ENCODE assay signal across 10 cellular contexts in the genomic region with DNA sequence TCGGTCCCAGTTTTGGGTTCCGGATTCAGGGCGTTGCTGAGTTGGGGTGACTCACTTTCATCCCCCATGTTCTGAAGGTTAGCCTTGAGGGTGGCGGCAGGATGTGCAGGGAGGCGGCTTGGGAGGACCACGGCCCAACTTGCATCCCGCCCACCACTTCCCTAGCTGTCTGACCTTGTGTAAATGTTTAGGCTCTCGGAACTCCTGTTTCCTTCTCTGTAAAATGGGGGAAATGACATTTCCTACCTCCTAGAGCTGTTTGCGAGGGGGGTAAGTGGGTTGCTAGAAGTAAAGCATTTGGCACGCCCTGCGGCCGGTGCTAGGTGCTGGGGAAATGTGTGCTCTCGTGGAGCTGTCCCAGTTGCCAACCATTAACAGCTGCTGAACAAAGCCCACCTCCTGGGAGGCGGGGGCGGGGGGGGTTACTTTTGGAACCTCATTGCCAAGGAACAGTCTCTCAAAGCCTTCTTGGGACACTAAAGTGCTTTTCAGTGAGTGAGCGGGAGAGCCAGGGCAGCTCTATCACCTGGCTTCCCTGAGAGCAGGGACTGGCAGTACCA. TPM values are rescaled to one million over a fixed set of nuclear protein-coding genes. Genes with fewer than 3 reads are reported as not detected.
DNase-seq lines count a peak whose midpoint lies in the region; ATAC-seq and TF ChIP-seq lines count a peak whose summit lies in the region.
"Had no signal": no experiment of that assay in that cellular context is flagged by ENCODE, and none has a peak within 500 bp of the region (broad histone marks: within the 10 kb centered on the region; RNA-seq: fewer than 3 reads in every experiment).

No MANE protein-coding gene starts in this region.

- intact Hi-C loops in lower lobe of right lung (cut with DNase I): no loop called here

- H3K27ac ChIP-seq in caudate nucleus (ENCODE audit: low read depth, low read length): peak overlapping the region; percentile 88
- peak overlapping the region; percentile 95 for H3K27ac ChIP-seq in lower lobe of right lung
- peak overlapping the region; percentile 94 for H3K27ac ChIP-seq in temporal lobe (ENCODE audit: low read depth, low read length)
- H3K27ac ChIP-seq: HL-60 had no signal

- no peaks in the 10 kb centered on the region for H3K27me3 ChIP-seq in lower lobe of right lung (ENCODE audit: low read depth)

- H3K36me3 ChIP-seq in lower lobe of right lung: peaks cover 41% of the 10 kb centered on the region

- H3K4me1 ChIP-seq in lower lobe of right lung: peaks cover 91% of the 10 kb centered on the region

- no peak for TF ChIP-seq CTCF in lower lobe of right lung (IDR thresholded peaks at IDR 0.05)

- H3K4me3 ChIP-seq in lower lobe of right lung: peak overlapping the region; percentile 61

- no peaks in the 10 kb centered on the region for H3K9me3 ChIP-seq in lower lobe of right lung

- peak; percentile 8 to 19 for ATAC-seq in lower lobe of right lung
- no peak for ATAC-seq in HG03520 (IDR thresholded peaks at IDR 0.05; ENCODE audit: unreplicated experiment)

- DNase-seq in NCI-H226 (peak; percentile 16), caudate nucleus (lab: John Stamatoyannopoulos, UW) (peak in 2 of 61 donors; percentile 34), lower lobe of right lung (peak; percentile 68), MV-4-11 (lab: John Stamatoyannopoulos, UW) (no peak)
- DNase-seq in stimulated activated CD4-positive, alpha-beta T cell treated with anti-CD3 and anti-CD28 coated beads, Interleukin-2, amount 100 ng/mL, for 48 hours: no peak
- no peak for DNase-seq in activated naive CD4-positive, alpha-beta T cell (lab: John Stamatoyannopoulos, UW)
- DNase-seq: SIG-M5 had no signal

RNA-seq across cellular contexts. Expression of a gene that starts 27.5 kb away (rescaled TPM):
- total RNA-seq in lower lobe of right lung: 30.6 TPM
- 40.1 TPM for total RNA-seq in temporal lobe

RNA-seq across cellular contexts. Expression of a gene that starts 32.0 kb away (rescaled TPM):
- total RNA-seq in lower lobe of right lung (27.3 TPM), temporal lobe (26.6 TPM)

RNA-seq across cellular contexts. Expression of a gene that starts 32.9 kb away (rescaled TPM):
- total RNA-seq in lower lobe of right lung: 11.3 TPM
- 5.2 TPM for total RNA-seq in temporal lobe

RNA-seq across cellular contexts. Expression of a gene that starts 49.2 kb away (rescaled TPM):
- 83.4 TPM for total RNA-seq in lower lobe of right lung
- 0.25 TPM for total RNA-seq in temporal lobe

Comparison
In these comparisons a context has a peak if more than half of its experiments do, and no peak if none do; other contexts are left out.
1. DNase-seq: peak in NCI-H226 (single experiment) and lower lobe of right lung (single experiment); none in stimulated activated CD4-positive, alpha-beta T cell treated with anti-CD3 and anti-CD28 coated beads, Interleukin-2, amount 100 ng/mL, for 48 hours (0 of 2), MV-4-11 (single experiment) and activated naive CD4-positive, alpha-beta T cell (0 of 4).
2. Peak in every context shown above with its lines, with median percentiles within 50 percentile points of each other: H3K27ac ChIP-seq.